ENCODE assay signal across 1 cellular context in the genomic region with DNA sequence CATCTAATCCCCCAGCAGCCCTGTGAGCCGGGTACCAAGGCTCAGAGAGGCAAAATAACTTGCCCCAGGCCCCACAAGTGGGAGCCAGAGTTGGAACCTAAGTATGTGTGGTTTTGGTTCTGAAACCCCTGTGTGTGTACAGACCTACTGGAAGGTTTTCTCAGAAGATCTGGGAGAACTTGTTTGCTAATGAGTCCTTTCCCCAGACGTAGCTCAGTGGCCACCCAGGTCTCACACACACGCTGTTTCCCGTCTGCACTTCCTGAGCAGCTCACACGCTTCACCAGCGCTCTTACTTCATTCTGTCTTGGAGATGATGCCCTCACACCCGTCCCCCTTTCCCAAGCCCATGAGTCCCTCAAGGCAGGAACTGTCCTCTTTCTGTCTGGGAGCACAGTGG.
TF ChIP-seq lines count a peak whose summit lies in the region.

No MANE protein-coding gene starts in this region.

TF ChIP-seq in H1, 55 proteins besides CTCF, POLR2A, EP300 and RAD21:
- TF ChIP-seq SP1 (IDR thresholded peaks at IDR 0.05; ENCODE audit: low read depth, low read length) = no peak
- TF ChIP-seq, protein P1, sequence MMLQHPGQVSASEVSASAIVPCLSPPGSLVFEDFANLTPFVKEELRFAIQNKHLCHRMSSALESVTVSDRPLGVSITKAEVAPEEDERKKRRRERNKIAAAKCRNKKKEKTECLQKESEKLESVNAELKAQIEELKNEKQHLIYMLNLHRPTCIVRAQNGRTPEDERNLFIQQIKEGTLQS (IDR thresholded peaks at IDR 0.05; ENCODE audit: insufficient read depth, low read depth, low read length) = no peak
- TF ChIP-seq BRCA1 (IDR thresholded peaks at IDR 0.05; ENCODE audit: low read depth, low read length) = no peak
- TF ChIP-seq SIN3A (conservative IDR thresholded peaks at IDR 0.05 in 1 of 2, IDR thresholded peaks at IDR 0.05 in 1 of 2; ENCODE audit: low read depth in 1 of 2, low read length in 2 of 2) = no peak
- TF ChIP-seq POU5F1 (IDR thresholded peaks at IDR 0.05; ENCODE audit: low read depth, low read length) = no peak
- no peak for TF ChIP-seq CTBP2 (IDR thresholded peaks at IDR 0.05; ENCODE audit: borderline replicate concordance, insufficient read depth, insufficient read length, low read length)
TF ChIP-seq in H1: peak in this region for 0.
